In genomic region chr6:28981391-28981832, GRCh38 we compare ENCODE assay signal across 8 cellular contexts. TPM values are rescaled to one million over a fixed set of nuclear protein-coding genes. Genes with fewer than 3 reads are reported as not detected.
A peak's percentile ranks its signal among the peaks of the same experiment; 100 is the strongest.
DNase-seq lines count a peak whose midpoint lies in the region; ATAC-seq and TF ChIP-seq lines count a peak whose summit lies in the region.

No MANE protein-coding gene starts in this region.

- H2BK20ac ChIP-seq in IMR-90 (ENCODE audit: low read depth, low read length) = no peak overlapping the region

- peak overlapping the region; percentile 81 for H3K4me2 ChIP-seq in IMR-90 (ENCODE audit: low read depth, low read length)

- no TSS peak for BruUV-seq in IMR-90 (replicated peaks; lab: Mats Ljungman, UMichigan)

- peak; percentile 13 for DNase-seq in NCI-H2107 (lab: John Stamatoyannopoulos, UW)
- no peak for DNase-seq in NCI-H2107 treated with DMSO at 0.1 percent for 48 hours (lab: John Stamatoyannopoulos, UW; ENCODE audit: unreplicated experiment)
- peak; percentile 59 for DNase-seq in IMR-90
- DNase-seq in RWPE1 (ENCODE audit: low spot score) = no peak
- peak; percentile 63 for DNase-seq in activated T-helper 2 cell treated with anti-CD3 and anti-CD28 coated beads, Interferon-gamma antibody, Interleukin-2, Interleukin-4, amounts not matched to agents 10 μg/mL and 5 μg/mL and 100 μg/mL, durations not matched to agents 14 hours and 24 hours and 36 hours (ENCODE audit: low spot score)
- DNase-seq in foreskin fibroblast = peak; percentile 36 to 79
- DNase-seq in occipital lobe (lab: John Stamatoyannopoulos, UW) = peak; percentile 3
- peak; percentile 72 for DNase-seq in testis

- H2AK5ac ChIP-seq in IMR-90 (ENCODE audit: low read depth, low read length) = no peak overlapping the region

- H3K4me3 Mint-ChIP-seq in activated T-helper 2 cell treated with anti-CD3 and anti-CD28 coated beads, Interferon-gamma antibody, Interleukin-2, Interleukin-4, amounts not matched to agents 10 μg/mL and 5 μg/mL and 100 μg/mL, durations not matched to agents 14 hours and 24 hours and 36 hours (ENCODE audit: low read depth) = peak overlapping the region; percentile 89

- H3K4me1 Mint-ChIP-seq in activated T-helper 2 cell treated with anti-CD3 and anti-CD28 coated beads, Interferon-gamma antibody, Interleukin-2, Interleukin-4, amounts not matched to agents 10 μg/mL and 5 μg/mL and 100 μg/mL, durations not matched to agents 14 hours and 24 hours and 36 hours (ENCODE audit: low read depth) = peaks cover 46% of the 10 kb centered on the region

- no peak overlapping the region for H2BK15ac ChIP-seq in IMR-90 (ENCODE audit: low read depth, low read length)

- no peaks in the 10 kb centered on the region; the same call in 1 of the 2 replicates for H3K27me3 ChIP-seq in IMR-90 (ENCODE audit: control insufficient read depth, insufficient read depth, low read length)
- H3K27me3 ChIP-seq in testis = no peaks in the 10 kb centered on the region

- dilution Hi-C loops in IMR-90 (cut with HindIII; ENCODE audit: low sequenced_read_pairs, unreplicated experiment) = no loop called here

- peak overlapping the region; percentile 58 for H3K4me3 ChIP-seq in IMR-90 (ENCODE audit: insufficient read depth, low read depth, low read length)
- peak overlapping the region; percentile 61 to 99 for H3K4me3 ChIP-seq in foreskin fibroblast (ENCODE audit: low read depth in 1 of 2, low read length in 2 of 2)
- H3K4me3 ChIP-seq in testis = peak overlapping the region; percentile 68 to 72

- no peak overlapping the region for H2AK9ac ChIP-seq in IMR-90 (replicated peaks; ENCODE audit: low read depth, low read length, poor library complexity)

- no peaks in the 10 kb centered on the region for H3K9me1 ChIP-seq in IMR-90 (ENCODE audit: insufficient read depth, low read length)

- no peak overlapping the region for H3K4ac ChIP-seq in IMR-90 (ENCODE audit: low read depth, low read length)

- H2AFZ ChIP-seq in IMR-90 (replicated peaks; ENCODE audit: low read length, poor library complexity) = peak overlapping the region; percentile 90

- no CpG with 5 or more reads among the region's 14 CpGs for WGBS in IMR-90 (ENCODE audit: extremely low coverage in 2 of 2, insufficient read length in 1 of 2), 2 experiments
- 0 to 1% methylated on average over 14 of the region's 14 CpGs for WGBS in testis, 2 donors

- TF ChIP-seq POLR2A in IMR-90 (IDR thresholded peaks at IDR 0.05; ENCODE audit: low read depth, low read length) (no peak), testis (IDR thresholded peaks at IDR 0.05) (no peak)

- peaks cover 3% of the 10 kb centered on the region for H3K36me3 Mint-ChIP-seq in activated T-helper 2 cell treated with anti-CD3 and anti-CD28 coated beads, Interferon-gamma antibody, Interleukin-2, Interleukin-4, amounts not matched to agents 10 μg/mL and 5 μg/mL and 100 μg/mL, durations not matched to agents 14 hours and 24 hours and 36 hours (ENCODE audit: low read depth)

- no peak overlapping the region; the same call in 1 of the 2 replicates for H3K9ac ChIP-seq in IMR-90 (ENCODE audit: low read depth, low read length)

- H3K14ac ChIP-seq in IMR-90 (replicated peaks; ENCODE audit: low read depth, low read length) = no peak overlapping the region

- no peak overlapping the region for H4K8ac ChIP-seq in IMR-90 (ENCODE audit: low read depth in 2 of 2, low read length in 2 of 2)

- H3K9me3 ChIP-seq in IMR-90 (ENCODE audit: control insufficient read depth, insufficient read depth, low read length) (no peaks in the 10 kb centered on the region), testis (no peaks in the 10 kb centered on the region)

- H3K23ac ChIP-seq in IMR-90 (ENCODE audit: low read depth, low read length) = no peak overlapping the region

- CTCF ChIA-PET in IMR-90 (lab: Yijun Ruan, JAX) (no interaction called here), RWPE1 (lab: Yijun Ruan, JAX) (interaction anchor here (0.6 to 1.0 kb wide), 3 partner anchors 34 to 885 kb away, joined by 3 read pairs; no protein-coding TSS in a partner anchor)

- H3K18ac ChIP-seq in IMR-90 (ENCODE audit: low read depth, low read length) = no peak overlapping the region

- peak; percentile 40 for ATAC-seq in IMR-90 (ENCODE audit: low read depth)

- intact Hi-C loops in IMR-90 (cut with micrococcal nuclease) = loop anchor here (1.0 to 5.0 kb wide), 6 partner anchors 28 to 192 kb away; no protein-coding TSS in a partner anchor
- intact Hi-C loops in activated T-helper 2 cell treated with anti-CD3 and anti-CD28 coated beads, Interferon-gamma antibody, Interleukin-2, Interleukin-4, amounts not matched to agents 10 μg/mL and 5 μg/mL and 100 μg/mL, durations not matched to agents 14 hours and 24 hours and 36 hours (cut with micrococcal nuclease) = loop anchor here (1.0 to 10.0 kb wide), 5 partner anchors 37 to 1077 kb away; no protein-coding TSS in a partner anchor
- intact Hi-C loops in testis (cut with DNase I; ENCODE audit: low total_unique reads) = loop anchor here (5.0 kb wide), 1 partner anchor 39 kb away; no protein-coding TSS in a partner anchor

- H3K56ac ChIP-seq in IMR-90 (ENCODE audit: extremely low read depth, insufficient read depth, low read length) = no peak overlapping the region

- no peak overlapping the region for H4K5ac ChIP-seq in IMR-90 (ENCODE audit: low read depth, low read length)

- no peaks in the 10 kb centered on the region; the same call in 1 of the 2 replicates for H4K20me1 ChIP-seq in IMR-90 (ENCODE audit: insufficient read depth, low read length)

- no peaks in the 10 kb centered on the region for H3K79me1 ChIP-seq in IMR-90 (ENCODE audit: low read depth in 1 of 2, low read length in 2 of 2)

- no peak overlapping the region for H2BK120ac ChIP-seq in IMR-90 (ENCODE audit: low read depth, low read length)

- POLR2A ChIA-PET in IMR-90 (lab: Charles Lee; ENCODE audit: unreplicated experiment) (no interaction called here), RWPE1 (lab: Yijun Ruan, JAX; ENCODE audit: low non-redundant PET) (interaction anchor here (0.6 kb wide), 1 partner anchor 59 kb away, joined by 3 read pairs; no protein-coding TSS in a partner anchor)

- peaks cover 43% of the 10 kb centered on the region for H3K27me3 Mint-ChIP-seq in activated T-helper 2 cell treated with anti-CD3 and anti-CD28 coated beads, Interferon-gamma antibody, Interleukin-2, Interleukin-4, amounts not matched to agents 10 μg/mL and 5 μg/mL and 100 μg/mL, durations not matched to agents 14 hours and 24 hours and 36 hours (ENCODE audit: low read depth)

- H3K36me3 ChIP-seq in IMR-90 (ENCODE audit: control insufficient read depth, insufficient read depth, low read length) (no peaks in the 10 kb centered on the region), testis (ENCODE audit: low read depth, missing control alignments) (no peaks in the 10 kb centered on the region)

- H3K9me3 Mint-ChIP-seq in activated T-helper 2 cell treated with anti-CD3 and anti-CD28 coated beads, Interferon-gamma antibody, Interleukin-2, Interleukin-4, amounts not matched to agents 10 μg/mL and 5 μg/mL and 100 μg/mL, durations not matched to agents 14 hours and 24 hours and 36 hours = no peaks in the 10 kb centered on the region

- H2BK5ac ChIP-seq in IMR-90 (ENCODE audit: low read depth, low read length, poor library complexity, severe bottlenecking) = no peak overlapping the region

- H3K27ac ChIP-seq in IMR-90 (ENCODE audit: insufficient read depth, low read length) (no peak overlapping the region), RWPE1 (no peak overlapping the region), testis (peak overlapping the region; percentile 74 to 87)

- peak overlapping the region; percentile 78 for H3K27ac Mint-ChIP-seq in activated T-helper 2 cell treated with anti-CD3 and anti-CD28 coated beads, Interferon-gamma antibody, Interleukin-2, Interleukin-4, amounts not matched to agents 10 μg/mL and 5 μg/mL and 100 μg/mL, durations not matched to agents 14 hours and 24 hours and 36 hours

- TF ChIP-seq CTCF in IMR-90 (conservative IDR thresholded peaks at IDR 0.05; ENCODE audit: low read depth, low read length) (no peak), RWPE1 (conservative IDR thresholded peaks at IDR 0.05; ENCODE audit: low read depth) (0 out of 2 replicates have a peak, but pooled peaks have one; percentile 2), foreskin fibroblast (IDR thresholded peaks at IDR 0.05; ENCODE audit: low read depth, low read length) (no peak), testis (IDR thresholded peaks at IDR 0.05) (no peak)

- H4K91ac ChIP-seq in IMR-90 (ENCODE audit: insufficient read depth, low read depth, low read length) = no peak overlapping the region

- no peak for TF ChIP-seq RAD21 in IMR-90 (IDR thresholded peaks at IDR 0.05; ENCODE audit: low read length)

- in situ Hi-C loops in IMR-90 (cut with MboI; ENCODE audit: low sequenced_read_pairs) = no loop called here

- H3K4me1 ChIP-seq in IMR-90 (ENCODE audit: control insufficient read depth, insufficient read depth, low read length) (peaks cover 2% of the 10 kb centered on the region; the same call in 1 of the 2 replicates), testis (no peaks in the 10 kb centered on the region)

TF ChIP-seq in IMR-90, 13 proteins besides CTCF, POLR2A, EP300 and RAD21 (continues in another document):
- TF ChIP-seq USF2 (IDR thresholded peaks at IDR 0.05; ENCODE audit: low read depth, low read length) = no peak

RNA-seq across cellular contexts. Expression of gene ZNF311, which starts 23.7 kb away (rescaled TPM):
- total RNA-seq in IMR-90 (2012; rRNA removed) (0.28 and 0.36 TPM in 2 replicates), occipital lobe (8.9 TPM), testis (1 to 10 TPM; 3.5 to 5.0 TPM)
- polyA plus RNA-seq in IMR-90 (2012; rRNA removed) (0.27 and 0.34 TPM in 2 replicates), testis (ENCODE audit: insufficient read depth, low read depth, low replicate concordance) (5.8 TPM)
- polyA plus RNA-seq in IMR-90 (2012; cell fraction: cytosol; rRNA removed) = 0.02 and 0.04 TPM in 2 replicates
- polyA plus RNA-seq in IMR-90 (2012; cell fraction: nucleus; rRNA removed; ENCODE audit: low replicate concordance) = 0.15 and 0.84 TPM in 2 replicates
- 0.59 and 0.87 TPM in 2 replicates for total RNA-seq in activated T-helper 2 cell treated with anti-CD3 and anti-CD28 coated beads, Interferon-gamma antibody, Interleukin-2, Interleukin-4, amounts not matched to agents 10 μg/mL and 5 μg/mL and 100 μg/mL, durations not matched to agents 14 hours and 24 hours and 36 hours

RNA-seq across cellular contexts. Expression of gene TRIM27, which starts 57.6 kb away (rescaled TPM):
- total RNA-seq in IMR-90 (2012; rRNA removed) = 48.0 TPM in 2 replicates
- polyA plus RNA-seq in IMR-90 (2012; rRNA removed) = 43.5 and 44.4 TPM in 2 replicates
- 21.8 and 26.3 TPM in 2 replicates for polyA plus RNA-seq in IMR-90 (2012; cell fraction: cytosol; rRNA removed)
- 49.1 and 79.8 TPM in 2 replicates for polyA plus RNA-seq in IMR-90 (2012; cell fraction: nucleus; rRNA removed; ENCODE audit: low replicate concordance)
- 64.4 and 69.6 TPM in 2 replicates for total RNA-seq in activated T-helper 2 cell treated with anti-CD3 and anti-CD28 coated beads, Interferon-gamma antibody, Interleukin-2, Interleukin-4, amounts not matched to agents 10 μg/mL and 5 μg/mL and 100 μg/mL, durations not matched to agents 14 hours and 24 hours and 36 hours
- total RNA-seq in occipital lobe = 65.2 TPM
- 10 to 100 TPM; 61.4 to 81.2 TPM for total RNA-seq in testis
- 29.8 TPM for polyA plus RNA-seq in testis (ENCODE audit: insufficient read depth, low read depth, low replicate concordance)

Comparison
In these comparisons a context has a peak if more than half of its experiments do, and no peak if none do; other contexts are left out.
1. DNase-seq: peak in NCI-H2107 (single experiment), IMR-90 (single experiment), activated T-helper 2 cell treated with anti-CD3 and anti-CD28 coated beads, Interferon-gamma antibody, Interleukin-2, Interleukin-4, amounts not matched to agents 10 μg/mL and 5 μg/mL and 100 μg/mL, durations not matched to agents 14 hours and 24 hours and 36 hours (single experiment), foreskin fibroblast (2 of 2), occipital lobe (single experiment) and testis (single experiment); none in NCI-H2107 treated with DMSO at 0.1 percent for 48 hours (single experiment) and RWPE1 (single experiment).
2. H3K27ac ChIP-seq: peak in testis (2 of 2); none in IMR-90 (single experiment) and RWPE1 (single experiment).
3. Peak in every context shown above with its lines, with median percentiles within 50 percentile points of each other: H3K4me3 ChIP-seq.